Comparison of ENCODE assay signal across 8 cellular contexts in genomic region chr2:210003394-210003793, GRCh38. TPM values are rescaled to one million over a fixed set of nuclear protein-coding genes. Genes with fewer than 3 reads are reported as not detected.
DNase-seq lines count a peak whose midpoint lies in the region; ATAC-seq and TF ChIP-seq lines count a peak whose summit lies in the region.

No MANE protein-coding gene starts in this region.

- peak overlapping the region; percentile 69 for H3K4me2 ChIP-seq in OCI-LY1 (ENCODE audit: low read length)
- peak overlapping the region; percentile 96 for H3K4me2 ChIP-seq in osteoblast (ENCODE audit: insufficient read depth, low read length)

- ATAC-seq in HG03565 (IDR thresholded peaks at IDR 0.05; ENCODE audit: unreplicated experiment), result no peak

- H3K36me3 ChIP-seq in ES-I3 (ENCODE audit: insufficient read depth, low read length) (no peaks in the 10 kb centered on the region; the same call in 1 of the 2 replicates), OCI-LY1 (ENCODE audit: insufficient read depth, low read length) (peaks cover 40% of the 10 kb centered on the region), endocrine pancreas (ENCODE audit: control insufficient read depth, insufficient read depth, low read length) (no peaks in the 10 kb centered on the region), osteoblast (ENCODE audit: insufficient read depth, low read length) (no peaks in the 10 kb centered on the region)

- H3K27me3 ChIP-seq in OCI-LY1 (ENCODE audit: insufficient read depth, low read length) (no peaks in the 10 kb centered on the region), endocrine pancreas (ENCODE audit: control insufficient read depth, insufficient read depth, low read length) (no peaks in the 10 kb centered on the region), osteoblast (ENCODE audit: insufficient read depth, low read length) (no peaks in the 10 kb centered on the region)

- no peaks in the 10 kb centered on the region for H3K9me2 ChIP-seq in OCI-LY1 (ENCODE audit: low read depth, low read length)

- H4K20me1 ChIP-seq in OCI-LY1 (ENCODE audit: insufficient read depth, low read length) (0 out of 2 replicates have a peak, but pooled peaks cover 2% of the 10 kb centered on the region), osteoblast (ENCODE audit: insufficient read depth, low read length) (peaks cover 13% of the 10 kb centered on the region)

- H3K4me3 ChIP-seq in OCI-LY1 (ENCODE audit: low read depth, low read length, poor library complexity, severe bottlenecking), result peak overlapping the region; percentile 88
- peak overlapping the region; percentile 99 for H3K4me3 ChIP-seq in endocrine pancreas (ENCODE audit: control insufficient read depth, insufficient read depth, low read length)
- H3K4me3 ChIP-seq in osteoblast (ENCODE audit: insufficient read depth, low read length), result peak overlapping the region; percentile 91

- H3K79me2 ChIP-seq in OCI-LY1 (ENCODE audit: insufficient read depth, low read length) (peaks cover 60% of the 10 kb centered on the region), osteoblast (ENCODE audit: insufficient read depth, low read length) (peaks cover 60% of the 10 kb centered on the region)

- H3K9ac ChIP-seq in ES-I3 (ENCODE audit: low read depth, low read length) (peak overlapping the region; percentile 97), OCI-LY1 (ENCODE audit: low read length) (peak overlapping the region; percentile 88), endocrine pancreas (ENCODE audit: control insufficient read depth, insufficient read depth, low read length) (peak overlapping the region; percentile 31)

- no peak overlapping the region for H2AFZ ChIP-seq in OCI-LY1 (ENCODE audit: low read length)
- H2AFZ ChIP-seq in osteoblast (ENCODE audit: low read length), result no peak overlapping the region

- peaks cover 15% of the 10 kb centered on the region for H3K4me1 ChIP-seq in ES-I3 (ENCODE audit: insufficient read depth, low read length)
- H3K4me1 ChIP-seq in OCI-LY1 (ENCODE audit: insufficient read depth, low read length, severe bottlenecking), result peaks cover 41% of the 10 kb centered on the region
- peaks cover 15% of the 10 kb centered on the region for H3K4me1 ChIP-seq in endocrine pancreas (ENCODE audit: control insufficient read depth, insufficient read depth, low read length)
- H3K4me1 ChIP-seq in osteoblast (ENCODE audit: insufficient read depth, low read length), result peaks cover 19% of the 10 kb centered on the region

- H3K27ac ChIP-seq in OCI-LY1 (ENCODE audit: low read depth, low read length, poor library complexity, severe bottlenecking) (peak overlapping the region; percentile 46), osteoblast (ENCODE audit: low read depth, low read length) (peak overlapping the region; percentile 75)

- H3K9me3 ChIP-seq in ES-I3 (ENCODE audit: control insufficient read depth, insufficient read depth, low read length), result no peaks in the 10 kb centered on the region
- no peaks in the 10 kb centered on the region for H3K9me3 ChIP-seq in OCI-LY1 (ENCODE audit: low read length)
- H3K9me3 ChIP-seq in endocrine pancreas (ENCODE audit: control insufficient read depth, low read length), result no peaks in the 10 kb centered on the region
- H3K9me3 ChIP-seq in osteoblast (ENCODE audit: low read depth, low read length), result no peaks in the 10 kb centered on the region

- H3F3A ChIP-seq in OCI-LY1 (ENCODE audit: insufficient read depth, low read length), result no peaks in the 10 kb centered on the region

- TF ChIP-seq CTCF in OCI-LY1 (IDR thresholded peaks at IDR 0.05; ENCODE audit: low read length) (no peak), osteoblast (IDR thresholded peaks at IDR 0.05; ENCODE audit: extremely low read depth, low read depth, low read length) (no peak)

- DNase-seq in osteoblast (ENCODE audit: insufficient read length, low spot score, missing footprints), result no peak
- DNase-seq in SW 1271 (lab: John Stamatoyannopoulos, UW), result no peak
- DNase-seq in NCI-H1436 (lab: John Stamatoyannopoulos, UW), result no peak
- DNase-seq in ecto neural progenitor cell (ENCODE audit: low spot score), result no peak

RNA-seq across cellular contexts. Expression of gene RPE, which starts 1.0 kb away (rescaled TPM):
- total RNA-seq in osteoblast, result 60.1 and 68.0 TPM in 2 replicates

Comparison
In these comparisons a context has a peak if more than half of its experiments do, and no peak if none do; other contexts are left out.
1. H3K9ac ChIP-seq: peak in every context shown above with its lines; median percentile 97 in ES-I3; 88 in OCI-LY1; 31 in endocrine pancreas.